Comparison of ENCODE assay signal across 14 cellular contexts in the genomic region with DNA sequence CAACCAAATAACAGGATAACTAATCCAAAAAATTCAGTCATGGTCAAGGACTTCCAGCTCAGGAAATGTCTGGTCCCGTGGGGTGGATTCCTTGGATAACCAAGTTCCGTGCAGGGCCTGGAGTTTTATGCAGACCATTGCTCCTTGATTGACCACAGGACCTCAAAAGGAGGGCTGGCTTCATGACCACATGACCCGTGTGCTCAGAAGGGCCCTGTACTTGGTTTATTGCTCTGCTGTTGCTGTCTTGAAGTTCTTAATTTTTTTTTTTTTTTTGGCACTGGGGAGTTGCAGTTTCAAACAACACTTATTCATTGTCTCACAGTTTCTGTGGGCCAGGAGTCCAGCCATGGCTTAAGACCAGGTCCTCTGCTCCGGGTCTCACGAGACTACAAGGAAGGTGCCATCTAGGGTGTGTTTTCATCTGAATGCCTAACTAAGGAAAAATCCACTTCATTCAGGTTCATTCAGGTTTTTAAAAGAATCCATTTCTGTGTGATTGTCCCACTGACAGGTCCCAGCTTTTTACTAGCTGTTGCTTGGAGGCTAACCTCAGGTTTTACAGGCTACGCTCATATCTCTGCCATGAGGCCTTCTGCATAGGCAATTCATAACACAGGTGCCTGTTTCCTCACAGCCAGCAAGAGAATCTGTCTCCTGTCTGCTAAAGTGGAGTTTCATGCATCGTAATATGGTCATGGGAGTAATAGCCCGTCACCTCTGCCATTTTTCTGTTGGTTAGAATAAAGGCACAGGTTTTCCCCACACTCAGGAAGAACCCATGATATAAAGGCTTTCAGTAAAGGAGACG.
DNase-seq lines count a peak whose midpoint lies in the region; ATAC-seq, FAIRE-seq and TF ChIP-seq lines count a peak whose summit lies in the region.
"Had no signal": no experiment of that assay in that cellular context is flagged by ENCODE, and none has a peak within 500 bp of the region (broad histone marks: within the 10 kb centered on the region; RNA-seq: fewer than 3 reads in every experiment).

No MANE protein-coding gene starts in this region.

- peak overlapping the region; percentile 38 for H3K4me2 ChIP-seq in osteoblast (ENCODE audit: insufficient read depth, low read length)

- H3K36me3 ChIP-seq in osteoblast (ENCODE audit: insufficient read depth, low read length) = peaks cover 14% of the 10 kb centered on the region

- TF ChIP-seq CTCF in osteoblast (IDR thresholded peaks at IDR 0.05; ENCODE audit: extremely low read depth, low read depth, low read length) (no peak), dorsolateral prefrontal cortex (IDR thresholded peaks at IDR 0.05 in 54 of 56, conservative IDR thresholded peaks at IDR 0.05 in 2 of 56; ENCODE audit: low read depth in 1 of 56, partially characterized antibody in 56 of 56) (no peak)

- no peak overlapping the region for H3K4me3 Mint-ChIP-seq in activated T-helper 1 cell treated with anti-CD3 and anti-CD28 coated beads, Interleukin-12 subunit alpha, Interleukin-12 subunit beta, Interleukin-2, Interleukin-4 antibody, amounts not matched to agents 30 ng/mL and 10 ng/mL and 1 ng/mL, durations not matched to agents 14 hours and 24 hours and 36 hours
- H3K4me3 Mint-ChIP-seq: CD8-positive, alpha-beta memory T cell had no signal

- peak; percentile 42 for ATAC-seq in GM21786 (IDR thresholded peaks at IDR 0.05; ENCODE audit: unreplicated experiment)

- peak overlapping the region; percentile 3 for H3K27ac Mint-ChIP-seq in activated T-helper 1 cell treated with anti-CD3 and anti-CD28 coated beads, Interleukin-12 subunit alpha, Interleukin-12 subunit beta, Interleukin-2, Interleukin-4 antibody, amounts not matched to agents 30 ng/mL and 10 ng/mL and 1 ng/mL, durations not matched to agents 14 hours and 24 hours and 36 hours

- peaks cover 68% of the 10 kb centered on the region for H3K79me2 ChIP-seq in osteoblast (ENCODE audit: insufficient read depth, low read length)

- peaks cover 15% of the 10 kb centered on the region for H3K36me3 Mint-ChIP-seq in activated T-helper 1 cell treated with anti-CD3 and anti-CD28 coated beads, Interleukin-12 subunit alpha, Interleukin-12 subunit beta, Interleukin-2, Interleukin-4 antibody, amounts not matched to agents 30 ng/mL and 10 ng/mL and 1 ng/mL, durations not matched to agents 14 hours and 24 hours and 36 hours (ENCODE audit: low read depth)

- H2AFZ ChIP-seq in osteoblast (ENCODE audit: low read length) = no peak overlapping the region
- H2AFZ ChIP-seq: parathyroid adenoma had no signal

- H3K4me3 ChIP-seq in osteoblast (ENCODE audit: insufficient read depth, low read length) (no peak overlapping the region), dorsolateral prefrontal cortex (no peak overlapping the region)

- peak overlapping the region; percentile 67 for H3K27ac ChIP-seq in osteoblast (ENCODE audit: low read depth, low read length)
- peak overlapping the region in 1 of 59 donors; percentile 9 for H3K27ac ChIP-seq in dorsolateral prefrontal cortex
- H3K27ac ChIP-seq: brain microvascular endothelial cell, parathyroid adenoma had no signal

- peak; percentile 28 for FAIRE-seq in GM12891 (lab: Jason Lieb, UNC)
- FAIRE-seq: urothelium cell line had no signal

- peaks cover 36% of the 10 kb centered on the region for H3K4me1 ChIP-seq in osteoblast (ENCODE audit: insufficient read depth, low read length)

- intact Hi-C loops in activated T-helper 1 cell treated with anti-CD3 and anti-CD28 coated beads, Interleukin-12 subunit alpha, Interleukin-12 subunit beta, Interleukin-2, Interleukin-4 antibody, amounts not matched to agents 30 ng/mL and 10 ng/mL and 1 ng/mL, durations not matched to agents 14 hours and 24 hours and 36 hours (cut with micrococcal nuclease) = loop anchor here (2.0 kb wide), 1 partner anchor 65 kb away; a partner anchor contains a TSS
- intact Hi-C loops in dorsolateral prefrontal cortex (cut with DNase I) = no loop called here

- no peaks in the 10 kb centered on the region for H3K9me3 ChIP-seq in osteoblast (ENCODE audit: low read depth, low read length)

- peaks cover 26% of the 10 kb centered on the region for H3K4me1 Mint-ChIP-seq in activated T-helper 1 cell treated with anti-CD3 and anti-CD28 coated beads, Interleukin-12 subunit alpha, Interleukin-12 subunit beta, Interleukin-2, Interleukin-4 antibody, amounts not matched to agents 30 ng/mL and 10 ng/mL and 1 ng/mL, durations not matched to agents 14 hours and 24 hours and 36 hours (ENCODE audit: low read depth)

- peaks cover 17% of the 10 kb centered on the region for H4K20me1 ChIP-seq in osteoblast (ENCODE audit: insufficient read depth, low read length)

- no peaks in the 10 kb centered on the region for H3K9me3 Mint-ChIP-seq in activated T-helper 1 cell treated with anti-CD3 and anti-CD28 coated beads, Interleukin-12 subunit alpha, Interleukin-12 subunit beta, Interleukin-2, Interleukin-4 antibody, amounts not matched to agents 30 ng/mL and 10 ng/mL and 1 ng/mL, durations not matched to agents 14 hours and 24 hours and 36 hours
- H3K9me3 Mint-ChIP-seq: CD8-positive, alpha-beta memory T cell; T-cell had no signal

- no peak for TF ChIP-seq POLR2A in GM12891 (IDR thresholded peaks at IDR 0.05; ENCODE audit: low read depth, low read length)

- no peaks in the 10 kb centered on the region for H3K27me3 Mint-ChIP-seq in activated T-helper 1 cell treated with anti-CD3 and anti-CD28 coated beads, Interleukin-12 subunit alpha, Interleukin-12 subunit beta, Interleukin-2, Interleukin-4 antibody, amounts not matched to agents 30 ng/mL and 10 ng/mL and 1 ng/mL, durations not matched to agents 14 hours and 24 hours and 36 hours (ENCODE audit: insufficient read depth)
- H3K27me3 Mint-ChIP-seq: CD8-positive, alpha-beta memory T cell; T-cell had no signal

- DNase-seq in GM12891 (ENCODE audit: insufficient read length, low spot score) (no peak), osteoblast (ENCODE audit: insufficient read length, low spot score, missing footprints) (peak; percentile 42), HT-29 (ENCODE audit: low spot score) (no peak), NCI-H146 (lab: John Stamatoyannopoulos, UW) (no peak), dorsolateral prefrontal cortex (no peak), T-helper 9 cell (no peak)
- DNase-seq in activated T-helper 1 cell treated with anti-CD3 and anti-CD28 coated beads, Interleukin-12 subunit alpha, Interleukin-12 subunit beta, Interleukin-2, Interleukin-4 antibody, amounts not matched to agents 30 ng/mL and 10 ng/mL and 1 ng/mL, durations not matched to agents 14 hours and 24 hours and 36 hours (ENCODE audit: low spot score) = no peak
- DNase-seq: brain microvascular endothelial cell; CD8-positive, alpha-beta memory T cell; NCI-H1092 treated with DMSO at 0.1 percent for 48 hours; T-cell had no signal

- H3K27me3 ChIP-seq in osteoblast (ENCODE audit: insufficient read depth, low read length) (no peaks in the 10 kb centered on the region), dorsolateral prefrontal cortex (no peaks in the 10 kb centered on the region)
- H3K27me3 ChIP-seq: brain microvascular endothelial cell had no signal

TF ChIP-seq in GM12891, 5 proteins besides CTCF, POLR2A, EP300 and RAD21:
- TF ChIP-seq TAF1 (IDR thresholded peaks at IDR 0.05; ENCODE audit: low read depth, low read length) (no peak), POLR2AphosphoS5 (IDR thresholded peaks at IDR 0.05; ENCODE audit: low read depth, low read length) (no peak), SPI1 (IDR thresholded peaks at IDR 0.05; ENCODE audit: low read depth, low read length) (no peak), PAX5 (IDR thresholded peaks at IDR 0.05; ENCODE audit: insufficient read depth, low read length, severe bottlenecking) (no peak)
